Comparison of ENCODE assay signal across 19 cellular contexts in the genomic region with DNA sequence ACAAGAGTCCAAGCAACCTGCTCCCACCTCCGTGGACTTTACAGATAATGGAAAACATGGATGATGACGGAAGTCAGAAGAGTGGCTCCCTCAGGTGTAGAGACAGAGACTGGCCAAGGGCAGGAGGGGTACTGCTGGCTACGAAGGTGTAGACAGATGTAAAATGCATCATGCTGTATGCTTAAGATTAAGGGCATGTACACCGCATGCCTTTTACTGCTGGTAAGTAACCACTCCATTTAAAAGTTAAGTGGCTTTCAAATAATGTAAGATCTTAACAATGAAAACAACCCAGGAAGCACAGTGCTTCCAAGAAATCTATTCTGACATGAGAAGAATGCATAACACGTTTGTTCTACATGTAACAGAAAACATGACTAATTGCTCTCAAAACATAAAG.
DNase-seq lines count a peak whose midpoint lies in the region; ATAC-seq and TF ChIP-seq lines count a peak whose summit lies in the region.
"Had no signal": no experiment of that assay in that cellular context is flagged by ENCODE, and none has a peak within 500 bp of the region (broad histone marks: within the 10 kb centered on the region; RNA-seq: fewer than 3 reads in every experiment).

No MANE protein-coding gene starts in this region.

- TF ChIP-seq CTCF in cardiac muscle cell (IDR thresholded peaks at IDR 0.05; ENCODE audit: low read depth, low read length) (no peak), upper lobe of right lung (IDR thresholded peaks at IDR 0.05) (no peak)

- intact Hi-C loops in Right ventricle myocardium inferior (cut with DNase I) = no loop called here
- intact Hi-C loops in upper lobe of right lung (cut with DNase I) = no loop called here

- no peaks in the 10 kb centered on the region for H3K27me3 ChIP-seq in cardiac muscle cell
- no peaks in the 10 kb centered on the region for H3K27me3 ChIP-seq in upper lobe of right lung
- H3K27me3 ChIP-seq: MG63 had no signal

- H3K27ac ChIP-seq in cardiac muscle cell (peak overlapping the region; percentile 0), upper lobe of right lung (no peak overlapping the region)
- H3K27ac ChIP-seq: 22Rv1 had no signal

- DNase-seq in DMS53 (lab: John Stamatoyannopoulos, UW) (peak; percentile 23), DMS53 treated with DMSO at 0.1 percent for 48 hours (lab: John Stamatoyannopoulos, UW; ENCODE audit: unreplicated experiment) (no peak), cardiac muscle cell (ENCODE audit: low read depth in 1 of 2, low spot score in 1 of 2) (no peak), Right ventricle myocardium inferior (ENCODE audit: missing footprints) (no peak), NCI-H748 (lab: John Stamatoyannopoulos, UW; ENCODE audit: unreplicated experiment) (peak; percentile 78), upper lobe of right lung (no peak)
- DNase-seq in activated CD4-positive, alpha-beta T cell treated with anti-CD3 and anti-CD28 coated beads for 1 hour = no peak
- DNase-seq: GOT3, Kasumi-1, MG63, NCI-H1048, NCI-H1694, NCI-H526 treated with DMSO at 0.1 percent for 48 hours, SHP77 treated with DMSO at 0.1 percent for 48 hours, SK-N-SH, T-cell had no signal

- H3K4me3 ChIP-seq in cardiac muscle cell = no peak overlapping the region
- H3K4me3 ChIP-seq in upper lobe of right lung = no peak overlapping the region
- H3K4me3 ChIP-seq: MG63 had no signal

- H3K4me1 ChIP-seq in cardiac muscle cell (ENCODE audit: low read depth) (no peaks in the 10 kb centered on the region), upper lobe of right lung (no peaks in the 10 kb centered on the region)

- H3K9me3 ChIP-seq in cardiac muscle cell (ENCODE audit: low read depth) (no peaks in the 10 kb centered on the region), upper lobe of right lung (no peaks in the 10 kb centered on the region)
- H3K9me3 ChIP-seq: MG63, SK-N-SH had no signal

- H3K36me3 ChIP-seq in cardiac muscle cell = no peaks in the 10 kb centered on the region
- no peaks in the 10 kb centered on the region for H3K36me3 ChIP-seq in upper lobe of right lung
- H3K36me3 ChIP-seq: MG63 had no signal

- ATAC-seq in Right ventricle myocardium inferior (no peak), upper lobe of right lung (peak; percentile 39)
- ATAC-seq in activated CD4-positive, CD25-positive, alpha-beta regulatory T cell treated with anti-CD3 and anti-CD28 coated beads, Interleukin-2, amount 50 U/mL, for 24 hours = no peak
- ATAC-seq: HCT116, T-cell had no signal

Comparison
In these comparisons a context has a peak if more than half of its experiments do, and no peak if none do; other contexts are left out.
1. DNase-seq: peak in DMS53 (single experiment) and NCI-H748 (single experiment); none in DMS53 treated with DMSO at 0.1 percent for 48 hours (single experiment), cardiac muscle cell (0 of 2), Right ventricle myocardium inferior (single experiment), upper lobe of right lung (single experiment) and activated CD4-positive, alpha-beta T cell treated with anti-CD3 and anti-CD28 coated beads for 1 hour (single experiment).